ENCODE assay signal across 10 cellular contexts in the genomic region with DNA sequence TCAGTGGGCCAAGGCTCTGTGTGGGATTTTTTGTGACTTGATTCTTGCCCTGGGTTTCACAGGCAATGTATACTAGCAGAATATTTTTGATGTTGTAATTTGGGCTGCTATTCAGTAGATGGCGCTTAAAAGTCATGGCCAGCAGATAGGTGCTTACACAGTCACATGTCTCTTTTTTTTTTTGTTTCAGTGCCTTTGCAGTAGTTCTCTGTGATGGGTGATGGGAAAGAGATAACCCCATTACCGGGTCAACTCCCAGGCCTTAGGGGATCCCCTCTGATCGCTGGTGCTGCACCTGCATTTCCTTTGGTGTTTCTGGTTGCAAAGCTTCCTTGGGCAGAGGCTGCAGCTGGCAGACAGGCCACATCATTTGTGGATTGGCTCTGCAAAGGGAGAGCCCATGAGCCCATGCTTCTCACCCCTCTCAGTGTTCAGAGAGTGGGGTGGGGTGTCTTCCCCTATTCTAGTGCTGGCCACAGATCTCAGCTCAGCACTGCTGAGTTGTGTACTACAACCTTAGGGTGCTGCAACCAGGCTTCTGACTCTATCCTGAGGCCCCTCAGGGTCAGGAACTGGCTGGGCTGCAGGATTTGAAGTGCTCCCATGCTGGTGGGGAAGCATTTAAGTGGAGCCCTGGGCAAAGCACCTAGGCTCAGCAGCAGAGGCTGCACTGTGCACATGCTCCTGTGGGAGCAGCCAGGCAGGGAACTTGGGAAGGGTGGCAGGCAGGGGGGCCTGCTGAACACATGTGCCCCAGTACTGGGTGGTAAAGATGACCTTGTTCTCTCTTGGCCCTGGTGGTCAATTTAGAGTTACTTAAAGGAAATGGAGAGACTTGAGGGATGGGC.
DNase-seq lines count a peak whose midpoint lies in the region; ATAC-seq and TF ChIP-seq lines count a peak whose summit lies in the region.
"Had no signal": no experiment of that assay in that cellular context is flagged by ENCODE, and none has a peak within 500 bp of the region (broad histone marks: within the 10 kb centered on the region; RNA-seq: fewer than 3 reads in every experiment).

No MANE protein-coding gene starts in this region.

- POLR2A ChIA-PET in HCT116 (lab: Charles Lee): no interaction called here

- DNase-seq in HCT116 (ENCODE audit: low read depth, low spot score): no peak
- peak; percentile 16 for DNase-seq in iris pigment epithelial cell (ENCODE audit: low read depth)
- DNase-seq in stimulated activated CD4-positive, alpha-beta T cell treated with anti-CD3 and anti-CD28 coated beads, Interleukin-2, amount 100 ng/mL, for 48 hours: no peak
- no peak for DNase-seq in NCI-H510A (lab: John Stamatoyannopoulos, UW)
- DNase-seq in SHP77 (lab: John Stamatoyannopoulos, UW): no peak
- DNase-seq: activated CD4-positive, alpha-beta T cell treated with anti-CD3 and anti-CD28 coated beads, Interleukin-2, amount 10 ng/mL, durations not matched to agents 24 days and 14 days; central memory CD4-positive, alpha-beta T cell; erythroblast had no signal

- CTCF ChIA-PET in HCT116 (lab: Charles Lee): no interaction called here

- peak; percentile 80 for TF ChIP-seq RAD21 in HCT116 (IDR thresholded peaks at IDR 0.05; ENCODE audit: low read depth)

- H3K27me3 ChIP-seq in HCT116 (ENCODE audit: insufficient read depth, low read length) (no peaks in the 10 kb centered on the region), OCI-LY1 (ENCODE audit: insufficient read depth, low read length) (no peaks in the 10 kb centered on the region)

- no peaks in the 10 kb centered on the region for H3F3A ChIP-seq in OCI-LY1 (ENCODE audit: insufficient read depth, low read length)

- no peaks in the 10 kb centered on the region for H4K20me1 ChIP-seq in HCT116 (ENCODE audit: insufficient read depth)
- no peaks in the 10 kb centered on the region for H4K20me1 ChIP-seq in OCI-LY1 (ENCODE audit: insufficient read depth, low read length)

- TF ChIP-seq CTCF in GM12873 (IDR thresholded peaks at IDR 0.05; ENCODE audit: insufficient read depth, low read depth, low read length, missing control alignments) (peak; percentile 40), HCT116 (IDR thresholded peaks at IDR 0.05 in 2 of 3, conservative IDR thresholded peaks at IDR 0.05 in 1 of 3; ENCODE audit: borderline replicate concordance in 1 of 3, insufficient read depth in 1 of 3, low read depth in 2 of 3, low read length in 2 of 3) (peak; percentile 32 to 47 (median 42); a peak in 4 of 6 replicates), OCI-LY1 (IDR thresholded peaks at IDR 0.05; ENCODE audit: low read length) (peak; percentile 26; the same call in 1 of the 2 replicates)

- no TSS peak for BruUV-seq in HCT116 (replicated peaks; lab: Mats Ljungman, UMichigan)

- H3K4me3 ChIP-seq in HCT116 (replicated peaks in 1 of 2; ENCODE audit: low read depth in 1 of 2, low read length in 2 of 2) (no peak overlapping the region), OCI-LY1 (ENCODE audit: low read depth, low read length, poor library complexity, severe bottlenecking) (no peak overlapping the region)

- intact Hi-C loops in HCT116 (cut with micrococcal nuclease): loop anchor here (2.0 kb wide), 1 partner anchor 258 kb away; no protein-coding TSS in a partner anchor

- H3K4me2 ChIP-seq in HCT116 (ENCODE audit: low read length) (no peak overlapping the region), OCI-LY1 (ENCODE audit: low read length) (no peak overlapping the region)

- ATAC-seq in HCT116: peak; percentile 80

- H3K9ac ChIP-seq in HCT116 (ENCODE audit: low read length) (no peak overlapping the region), OCI-LY1 (ENCODE audit: low read length) (no peak overlapping the region)

- H3K27ac ChIP-seq in HCT116 (ENCODE audit: low read depth, low read length): no peak overlapping the region
- no peak overlapping the region for H3K27ac ChIP-seq in OCI-LY1 (ENCODE audit: low read depth, low read length, poor library complexity, severe bottlenecking)

- H3K79me2 ChIP-seq in HCT116 (ENCODE audit: insufficient read depth, low read length) (no peaks in the 10 kb centered on the region), OCI-LY1 (ENCODE audit: insufficient read depth, low read length) (no peaks in the 10 kb centered on the region)

- no peaks in the 10 kb centered on the region for H3K4me1 ChIP-seq in HCT116 (ENCODE audit: control insufficient read depth in 1 of 2, insufficient read depth in 2 of 2, low read length in 2 of 2)
- H3K4me1 ChIP-seq in OCI-LY1 (ENCODE audit: insufficient read depth, low read length, severe bottlenecking): no peaks in the 10 kb centered on the region

- H3K9me2 ChIP-seq in HCT116 (ENCODE audit: insufficient read depth) (no peaks in the 10 kb centered on the region), OCI-LY1 (ENCODE audit: low read depth, low read length) (no peaks in the 10 kb centered on the region)

- TF ChIP-seq POLR2A in HCT116 (IDR thresholded peaks at IDR 0.05; ENCODE audit: borderline replicate concordance, extremely low read depth, insufficient read depth, insufficient read length): no peak

- no peaks in the 10 kb centered on the region for H3K9me3 ChIP-seq in HCT116 (ENCODE audit: control insufficient read depth in 1 of 2, insufficient read depth in 1 of 2, low read depth in 1 of 2, low read length in 2 of 2)
- no peaks in the 10 kb centered on the region for H3K9me3 ChIP-seq in OCI-LY1 (ENCODE audit: low read length)

- RAD21 ChIA-PET in HCT116 (lab: Charles Lee; ENCODE audit: low non-redundant PET in 1 of 2, low total read pairs in 2 of 2, uncharacterized antibody in 2 of 2, unreplicated experiment in 2 of 2): no interaction called here

- H3K36me3 ChIP-seq in HCT116 (ENCODE audit: control insufficient read depth in 1 of 2, insufficient read depth in 2 of 2, low read length in 2 of 2): no peaks in the 10 kb centered on the region
- no peaks in the 10 kb centered on the region for H3K36me3 ChIP-seq in OCI-LY1 (ENCODE audit: insufficient read depth, low read length)

- no peak overlapping the region for H2AFZ ChIP-seq in HCT116 (ENCODE audit: low read depth, low read length, poor library complexity, severe bottlenecking)
- no peak overlapping the region for H2AFZ ChIP-seq in OCI-LY1 (ENCODE audit: low read length)

TF ChIP-seq in HCT116, 20 proteins besides CTCF, POLR2A, EP300 and RAD21:
- TF ChIP-seq, protein P1, sequence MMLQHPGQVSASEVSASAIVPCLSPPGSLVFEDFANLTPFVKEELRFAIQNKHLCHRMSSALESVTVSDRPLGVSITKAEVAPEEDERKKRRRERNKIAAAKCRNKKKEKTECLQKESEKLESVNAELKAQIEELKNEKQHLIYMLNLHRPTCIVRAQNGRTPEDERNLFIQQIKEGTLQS (IDR thresholded peaks at IDR 0.05): no peak
- TF ChIP-seq YY1 (IDR thresholded peaks at IDR 0.05; ENCODE audit: extremely low read depth, insufficient replicate concordance, low read depth, low read length) (no peak), EGR1 (IDR thresholded peaks at IDR 0.05; ENCODE audit: low read depth) (no peak), ZFX (IDR thresholded peaks at IDR 0.05) (no peak), JUND (IDR thresholded peaks at IDR 0.05) (no peak), TCF7L2 (IDR thresholded peaks at IDR 0.05; ENCODE audit: borderline replicate concordance, extremely low read depth, insufficient read depth, insufficient read length) (no peak), ZNF274 (IDR thresholded peaks at IDR 0.05; ENCODE audit: low read depth, low read length) (no peak), ELF1 (IDR thresholded peaks at IDR 0.05; ENCODE audit: borderline replicate concordance, low read depth) (no peak)
- TF ChIP-seq, protein P2, sequence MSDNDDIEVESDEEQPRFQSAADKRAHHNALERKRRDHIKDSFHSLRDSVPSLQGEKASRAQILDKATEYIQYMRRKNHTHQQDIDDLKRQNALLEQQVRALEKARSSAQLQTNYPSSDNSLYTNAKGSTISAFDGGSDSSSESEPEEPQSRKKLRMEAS (IDR thresholded peaks at IDR 0.05): no peak
TF ChIP-seq in HCT116: peak in this region for 0.
